24 cellular contexts compared by ENCODE assay signal in genomic region chr15:47754312-47754711, GRCh38. TPM values are rescaled to one million over a fixed set of nuclear protein-coding genes. Genes with fewer than 3 reads are reported as not detected.
DNase-seq lines count a peak whose midpoint lies in the region; ATAC-seq and FAIRE-seq lines count a peak whose summit lies in the region.
"Had no signal": no experiment of that assay in that cellular context is flagged by ENCODE, and none has a peak within 500 bp of the region (broad histone marks: within the 10 kb centered on the region; RNA-seq: fewer than 3 reads in every experiment).

No MANE protein-coding gene starts in this region.

- peaks cover 21% of the 10 kb centered on the region for H3F3A ChIP-seq in GM23248 (ENCODE audit: insufficient read depth)

- H3K4me2 ChIP-seq in GM23248 (ENCODE audit: unreplicated experiment), result no peak overlapping the region

- H2AFZ ChIP-seq in GM23248, result no peak overlapping the region

- H3K27ac ChIP-seq in GM23248, result no peak overlapping the region
- H3K27ac ChIP-seq: C4-2B had no signal

- H3K4me1 ChIP-seq in GM23248 (ENCODE audit: insufficient read depth), result peaks cover 30% of the 10 kb centered on the region

- ATAC-seq in left cardiac atrium (no peak), HG02798 (IDR thresholded peaks at IDR 0.05; ENCODE audit: poor library complexity, unreplicated experiment) (no peak)
- ATAC-seq: Panc1, SK-N-SH treated with all-trans-retinoic acid at 6 μM for 48 hours had no signal

- intact Hi-C loops in left cardiac atrium (cut with DNase I), result no loop called here

- peaks cover 3% of the 10 kb centered on the region for H3K9me3 ChIP-seq in GM23248 (ENCODE audit: low read depth)

- H3K79me2 ChIP-seq in GM23248 (ENCODE audit: insufficient read depth), result no peaks in the 10 kb centered on the region

- H3K9me2 ChIP-seq in GM23248 (ENCODE audit: insufficient read depth), result no peaks in the 10 kb centered on the region

- no peak overlapping the region for H3K9ac ChIP-seq in GM23248

- FAIRE-seq in RCC 7860 (lab: Jason Lieb, UNC), result no peak

- no peaks in the 10 kb centered on the region for H3K27me3 ChIP-seq in GM23248 (replicated peaks; ENCODE audit: insufficient read depth)

- DNase-seq in DMS53 (lab: John Stamatoyannopoulos, UW), result peak; percentile 6
- no peak for DNase-seq in DMS53 treated with DMSO at 0.1 percent for 48 hours (lab: John Stamatoyannopoulos, UW; ENCODE audit: unreplicated experiment)
- peak; percentile 16 for DNase-seq in GM23248
- peak; percentile 6 for DNase-seq in RCC 7860 (ENCODE audit: low spot score)
- DNase-seq in kidney glomerular epithelial cell (lab: John Stamatoyannopoulos, UW), result peak; percentile 1
- no peak for DNase-seq in left cardiac atrium
- no peak for DNase-seq in HT-29 (ENCODE audit: low spot score)
- DNase-seq: 8988T; Calu3; CD8-positive, alpha-beta memory T cell; DMS79 treated with DMSO at 0.1 percent for 48 hours; H7; HFFc6; KG1; NCI-H1694; NCI-H2081; NCI-H2227 treated with DMSO at 0.1 percent for 48 hours; NCI-H510A; NCI-H748 treated with DMSO at 0.1 percent for 48 hours had no signal

- no peak overlapping the region for H3K4me3 ChIP-seq in GM23248

- in situ Hi-C loops in GM23248 (cut with MboI), result no loop called here

- H4K20me1 ChIP-seq in GM23248 (ENCODE audit: insufficient read depth), result no peaks in the 10 kb centered on the region

- no peaks in the 10 kb centered on the region for H3K36me3 ChIP-seq in GM23248 (ENCODE audit: low read depth)

RNA-seq across cellular contexts. Expression of gene SEMA6D, which starts 37.0 kb away (rescaled TPM):
- 1.4 TPM in 2 replicates for total RNA-seq in GM23248 (2014; rRNA removed; shearing (Covaris generic))
- polyA plus RNA-seq in GM23248 (2016; fragmentation: Nextera tagmentation; extraction: Ambion mirVana), result 0.86 and 1.1 TPM in 2 replicates
- total RNA-seq in left cardiac atrium, result 10 to 100 TPM in 1 of 2 donors, 1 to 10 TPM in 1; 5.1 to 12.5 TPM
- total RNA-seq in HT-29 (2014; rRNA removed; shearing (Covaris generic)), result not detected in 2 replicates
- total RNA-seq: Calu3; CD8-positive, alpha-beta memory T cell; T-helper 2 cell treated with Interferon-gamma antibody and Interleukin-4, amounts not matched to agents 100 ng/mL and 5 ng/mL, for 36 hours had no signal
- polyA plus RNA-seq: CD8-positive, alpha-beta memory T cell had no signal

Comparison
In these comparisons a context has a peak if more than half of its experiments do, and no peak if none do; other contexts are left out.
1. DNase-seq: peak in DMS53 (single experiment), GM23248 (single experiment), RCC 7860 (single experiment) and kidney glomerular epithelial cell (single experiment); none in DMS53 treated with DMSO at 0.1 percent for 48 hours (single experiment), left cardiac atrium (single experiment) and HT-29 (single experiment).